ENCODE assay signal across 11 cellular contexts in genomic region chr16:29674188-29674587, GRCh38. TPM values are rescaled to one million over a fixed set of nuclear protein-coding genes. Genes with fewer than 3 reads are reported as not detected.
DNase-seq lines count a peak whose midpoint lies in the region; ATAC-seq and TF ChIP-seq lines count a peak whose summit lies in the region.
"Had no signal": no experiment of that assay in that cellular context is flagged by ENCODE, and none has a peak within 500 bp of the region (broad histone marks: within the 10 kb centered on the region; RNA-seq: fewer than 3 reads in every experiment).

No MANE protein-coding gene starts in this region.

- in situ Hi-C loops in GM23248 (cut with MboI) = no loop called here

- WGBS in GM23248 (ENCODE audit: low coverage in 1 of 2, low lambda C conversion rate in 2 of 2, missing lambda C conversion rate in 2 of 2), 2 experiments = 23 to 27% methylated on average over 13 of the region's 13 CpGs
- 8 to 16% (median 11%) methylated on average over 13 of the region's 13 CpGs for WGBS in psoas muscle, 3 donors

- no peaks in the 10 kb centered on the region for H3K79me2 ChIP-seq in GM23248 (ENCODE audit: insufficient read depth)

- DNase-seq in GM23248 = peak; percentile 30
- DNase-seq in SHP77 treated with DMSO at 0.1 percent for 48 hours (lab: John Stamatoyannopoulos, UW) = peak; percentile 6
- peak; percentile 63 for DNase-seq in Right ventricle myocardium superior
- DNase-seq in psoas muscle = peak; percentile 29 to 71
- no peak for DNase-seq in cortex of kidney (lab: John Stamatoyannopoulos, UW)
- DNase-seq: amniotic stem cell, mesendoderm had no signal

- H3K4me1 ChIP-seq in GM23248 (ENCODE audit: insufficient read depth) = no peaks in the 10 kb centered on the region
- H3K4me1 ChIP-seq in psoas muscle = no peaks in the 10 kb centered on the region

- no peaks in the 10 kb centered on the region for H3K9me2 ChIP-seq in GM23248 (ENCODE audit: insufficient read depth)

- H3K27me3 ChIP-seq in GM23248 (replicated peaks; ENCODE audit: insufficient read depth) = no peaks in the 10 kb centered on the region
- H3K27me3 ChIP-seq in psoas muscle (ENCODE audit: insufficient read depth in 3 of 3, low read length in 2 of 3) = no peaks in the 10 kb centered on the region

- H3K36me3 ChIP-seq in GM23248 (ENCODE audit: low read depth) (no peaks in the 10 kb centered on the region), psoas muscle (ENCODE audit: insufficient read depth in 1 of 2, low read depth in 1 of 2) (no peaks in the 10 kb centered on the region)

- H3F3A ChIP-seq in GM23248 (ENCODE audit: insufficient read depth) = no peaks in the 10 kb centered on the region

- no peak overlapping the region for H3K9ac ChIP-seq in GM23248

- no peaks in the 10 kb centered on the region for H4K20me1 ChIP-seq in GM23248 (ENCODE audit: insufficient read depth)

- no peak overlapping the region for H3K4me3 ChIP-seq in GM23248
- H3K4me3 ChIP-seq in psoas muscle = no peak overlapping the region

- no peaks in the 10 kb centered on the region for H3K9me3 ChIP-seq in GM23248 (ENCODE audit: low read depth)
- no peaks in the 10 kb centered on the region for H3K9me3 ChIP-seq in psoas muscle

- no peak overlapping the region for H2AFZ ChIP-seq in GM23248

- intact Hi-C loops in Right ventricle myocardium superior (cut with DNase I) = no loop called here
- intact Hi-C loops in psoas muscle (cut with DNase I) = no loop called here

- no peak for TF ChIP-seq CTCF in psoas muscle (IDR thresholded peaks at IDR 0.05)

- H3K27ac ChIP-seq in GM23248 (no peak overlapping the region), psoas muscle (no peak overlapping the region)

- no peak overlapping the region for H3K4me2 ChIP-seq in GM23248 (ENCODE audit: unreplicated experiment)

- peak; percentile 73 for ATAC-seq in Right ventricle myocardium superior (ENCODE audit: poor library complexity)
- peak; percentile 31 to 80 (median 58) for ATAC-seq in psoas muscle
- no peak for ATAC-seq in HG02610 (IDR thresholded peaks at IDR 0.05; ENCODE audit: unreplicated experiment)
- ATAC-seq in HG03432 (IDR thresholded peaks at IDR 0.05; ENCODE audit: unreplicated experiment) = no peak
- no peak for ATAC-seq in GM21825 (IDR thresholded peaks at IDR 0.05; ENCODE audit: unreplicated experiment)

RNA-seq across cellular contexts. Expression of gene QPRT, which starts 4.8 kb away (rescaled TPM):
- total RNA-seq in GM23248 (2014; rRNA removed; shearing (Covaris generic)) = 0.32 TPM in 1 of 2 replicates, not detected in the other
- polyA plus RNA-seq in GM23248 (2016; fragmentation: Nextera tagmentation; extraction: Ambion mirVana) (0.27 and 0.85 TPM in 2 replicates), psoas muscle (1 to 10 TPM in 1 of 3 donors, under 1 TPM in 2; 0.75 to 1.4 (median 0.96) TPM)
- total RNA-seq in Right ventricle myocardium superior (31.8 TPM), psoas muscle (1 to 10 TPM; 2.3 to 9.9 (median 3.0) TPM)

RNA-seq across cellular contexts. Expression of gene SPN, which starts 11.1 kb away (rescaled TPM):
- not detected in 2 replicates for total RNA-seq in GM23248 (2014; rRNA removed; shearing (Covaris generic))
- polyA plus RNA-seq in GM23248 (2016; fragmentation: Nextera tagmentation; extraction: Ambion mirVana) (0.14 TPM in 1 of 2 replicates, not detected in the other), psoas muscle (under 1 TPM; 0.13 to 0.25 (median 0.22) TPM)
- total RNA-seq in Right ventricle myocardium superior (0.91 TPM), psoas muscle (1 to 10 TPM in 1 of 4 donors, under 1 TPM in 3; 0.54 to 1.5 (median 0.65) TPM)
- total RNA-seq: SK-MEL-5 had no signal

Comparison
In these comparisons a context has a peak if more than half of its experiments do, and no peak if none do; other contexts are left out.
1. ATAC-seq: peak in Right ventricle myocardium superior (single experiment) and psoas muscle (4 of 4); none in HG02610 (single experiment), HG03432 (single experiment) and GM21825 (single experiment).